In genomic region chr12:54352891-54353874, GRCh38 we compare ENCODE assay signal across 9 cellular contexts. TPM values are rescaled to one million over a fixed set of nuclear protein-coding genes. Genes with fewer than 3 reads are reported as not detected.
DNase-seq lines count a peak whose midpoint lies in the region; ATAC-seq, FAIRE-seq and TF ChIP-seq lines count a peak whose summit lies in the region.
"Had no signal": no experiment of that assay in that cellular context is flagged by ENCODE, and none has a peak within 500 bp of the region (broad histone marks: within the 10 kb centered on the region; RNA-seq: fewer than 3 reads in every experiment).

No MANE protein-coding gene starts in this region.

- peak overlapping the region; percentile 67 for H3K4me3 Mint-ChIP-seq in activated T-cell treated with anti-CD3 and anti-CD28 coated beads, Interleukin-2, amount 50 U/mL, for 4 hours
- H3K4me3 Mint-ChIP-seq: B cell had no signal

- peak; percentile 10 to 69 (median 54) for TF ChIP-seq POLR2A in body of pancreas (IDR thresholded peaks at IDR 0.05)
- no peak for TF ChIP-seq POLR2A in H54 (IDR thresholded peaks at IDR 0.05; ENCODE audit: low read depth, low read length)

- H3K27me3 Mint-ChIP-seq in activated T-cell treated with anti-CD3 and anti-CD28 coated beads, Interleukin-2, amount 50 U/mL, for 4 hours (ENCODE audit: low read depth), result no peaks in the 10 kb centered on the region
- H3K27me3 Mint-ChIP-seq: B cell had no signal

- peaks cover 72% of the 10 kb centered on the region for H3K4me1 ChIP-seq in body of pancreas
- H3K4me1 ChIP-seq in lung (ENCODE audit: control insufficient read depth in 2 of 2, insufficient read depth in 2 of 2, low read length in 2 of 2), result peaks cover 4 to 9% of the 10 kb centered on the region in 2 donors
- no peaks in the 10 kb centered on the region for H3K4me1 ChIP-seq in urinary bladder (ENCODE audit: insufficient read depth)

- no peaks in the 10 kb centered on the region for H3K9me3 ChIP-seq in body of pancreas
- H3K9me3 ChIP-seq in lung (ENCODE audit: control insufficient read depth in 2 of 2, insufficient read depth in 1 of 2, low read length in 1 of 2), result no peaks in the 10 kb centered on the region

- TF ChIP-seq CTCF in body of pancreas (IDR thresholded peaks at IDR 0.05) (no peak), lung (IDR thresholded peaks at IDR 0.05; ENCODE audit: control extremely low read depth, extremely low read depth) (no peak)

- peaks cover 18% of the 10 kb centered on the region for H3K4me1 Mint-ChIP-seq in activated T-cell treated with anti-CD3 and anti-CD28 coated beads, Interleukin-2, amount 50 U/mL, for 4 hours (ENCODE audit: low read depth)

- peak overlapping the region; percentile 69 to 86 (median 81) for H3K27ac ChIP-seq in body of pancreas
- H3K27ac ChIP-seq in lung (ENCODE audit: low read depth in 1 of 2, low read length in 1 of 2), result peak overlapping the region; percentile 27 to 46
- H3K27ac ChIP-seq in urinary bladder (ENCODE audit: low read depth), result peak overlapping the region; percentile 12

- no peak overlapping the region for H3K4me3 ChIP-seq in body of pancreas
- H3K4me3 ChIP-seq in lung, result no peak overlapping the region
- no peak overlapping the region for H3K4me3 ChIP-seq in urinary bladder (ENCODE audit: low read depth, low read length)

- ATAC-seq in activated T-cell treated with anti-CD3 and anti-CD28 coated beads, Interleukin-2, amount 50 U/mL, for 4 hours, result no peak
- ATAC-seq in body of pancreas (peak; percentile 86), lung (ENCODE audit: insufficient read depth, low FRiP score) (no peak), HG03097 (IDR thresholded peaks at IDR 0.05; ENCODE audit: low FRiP score, unreplicated experiment) (no peak), GM18870 (IDR thresholded peaks at IDR 0.05; ENCODE audit: unreplicated experiment) (no peak)

- intact Hi-C loops in body of pancreas (cut with DNase I), result no loop called here

- H3K27me3 ChIP-seq in body of pancreas (no peaks in the 10 kb centered on the region), lung (ENCODE audit: control insufficient read depth, insufficient read depth) (no peaks in the 10 kb centered on the region)

- FAIRE-seq in H54 (lab: Jason Lieb, UNC), result no peak

- H3K36me3 ChIP-seq in body of pancreas (replicated peaks in 1 of 2; ENCODE audit: insufficient read depth in 1 of 2, low read depth in 2 of 2) (peaks cover 0 to 23% of the 10 kb centered on the region in 2 donors), lung (ENCODE audit: control insufficient read depth in 2 of 2, insufficient read depth in 2 of 2, low read length in 2 of 2) (peaks cover 23 to 26% of the 10 kb centered on the region in 2 donors), urinary bladder (ENCODE audit: insufficient read depth) (peaks cover 2% of the 10 kb centered on the region)

- H3K9me3 Mint-ChIP-seq in activated T-cell treated with anti-CD3 and anti-CD28 coated beads, Interleukin-2, amount 50 U/mL, for 4 hours, result no peaks in the 10 kb centered on the region

- no peak for DNase-seq in activated T-cell treated with anti-CD3 and anti-CD28 coated beads, Interleukin-2, amount 50 U/mL, for 4 hours
- no peak for DNase-seq in activated T-cell treated with anti-CD3 and anti-CD28 coated beads, Interleukin-2, amount 50 U/mL, for 48 hours
- DNase-seq in body of pancreas (peak; percentile 69 to 86 (median 78)), lung (ENCODE audit: low spot score) (no peak), H54 (ENCODE audit: insufficient read length, low spot score) (no peak)

- H3K36me3 Mint-ChIP-seq in activated T-cell treated with anti-CD3 and anti-CD28 coated beads, Interleukin-2, amount 50 U/mL, for 4 hours (ENCODE audit: insufficient read depth), result peaks cover 29% of the 10 kb centered on the region

- 8 to 13% methylated on average over 1 of the region's 1 CpG for WGBS in body of pancreas, 2 donors
- WGBS in lung, 2 donors, result 45 to 49% methylated on average over 1 of the region's 1 CpG
- WGBS in urinary bladder, result 30% methylated on average over 1 of the region's 1 CpG

RNA-seq across cellular contexts. Expression of gene GPR84, which starts 11.1 kb away (rescaled TPM):
- under 1 TPM in 2 of 3 donors, not detected in 1; 0.13 to 0.49 TPM for total RNA-seq in activated T-cell treated with anti-CD3 and anti-CD28 coated beads, Interleukin-2, amount 50 U/mL, for 4 hours
- total RNA-seq in body of pancreas (not detected), lung (1 to 10 TPM; 1.5 to 2.6 TPM), urinary bladder (0.26 TPM)
- polyA plus RNA-seq in lung (10 to 100 TPM in 1 of 2 donors, under 1 TPM in 1; 0.73 to 76.1 TPM), urinary bladder (0.96 TPM)
- total RNA-seq: B cell had no signal

RNA-seq across cellular contexts. Expression of gene COPZ1, which starts 28.3 kb away (rescaled TPM):
- 100 to 1,000 TPM in 2 of 3 donors, 10 to 100 TPM in 1; 97.5 to 113 (median 109) TPM for total RNA-seq in activated T-cell treated with anti-CD3 and anti-CD28 coated beads, Interleukin-2, amount 50 U/mL, for 4 hours
- total RNA-seq in body of pancreas (10 to 100 TPM; 34.3 to 71.3 TPM), lung (100 to 1,000 TPM; 127 to 163 TPM), urinary bladder (113 TPM)
- polyA plus RNA-seq in lung (100 to 1,000 TPM in 1 of 2 donors, 10 to 100 TPM in 1; 98.8 to 145 TPM), urinary bladder (86.3 TPM)

RNA-seq across cellular contexts. Expression of gene ZNF385A, which starts 31.4 kb away (rescaled TPM):
- 1 to 10 TPM in 1 of 3 donors, under 1 TPM in 2; 0.48 to 1.1 (median 0.55) TPM for total RNA-seq in activated T-cell treated with anti-CD3 and anti-CD28 coated beads, Interleukin-2, amount 50 U/mL, for 4 hours
- 1 to 10 TPM; 3.1 to 7.3 TPM for total RNA-seq in body of pancreas
- 10 to 100 TPM in 1 of 2 donors, 1 to 10 TPM in 1; 7.6 to 26.1 TPM for total RNA-seq in lung
- polyA plus RNA-seq in lung, result 10 to 100 TPM; 15.3 to 17.9 TPM
- 5.0 TPM for total RNA-seq in urinary bladder
- 26.3 TPM for polyA plus RNA-seq in urinary bladder

RNA-seq across cellular contexts. Expression of gene NFE2, which starts 52.4 kb away (rescaled TPM):
- total RNA-seq in activated T-cell treated with anti-CD3 and anti-CD28 coated beads, Interleukin-2, amount 50 U/mL, for 4 hours, result under 1 TPM; 0.26 to 0.40 (median 0.27) TPM
- under 1 TPM in 1 of 2 donors, not detected in 1; 0.26 TPM for total RNA-seq in body of pancreas
- total RNA-seq in lung, result 1 to 10 TPM; 6.9 to 7.9 TPM
- polyA plus RNA-seq in lung, result 10 to 100 TPM in 1 of 2 donors, 1 to 10 TPM in 1; 3.5 to 38.5 TPM
- total RNA-seq in urinary bladder, result 0.63 TPM
- polyA plus RNA-seq in urinary bladder, result 0.34 TPM
- total RNA-seq: B cell had no signal

Comparison
In these comparisons a context has a peak if more than half of its experiments do, and no peak if none do; other contexts are left out.
1. DNase-seq: peak in body of pancreas (4 of 4); none in activated T-cell treated with anti-CD3 and anti-CD28 coated beads, Interleukin-2, amount 50 U/mL, for 4 hours (single experiment), activated T-cell treated with anti-CD3 and anti-CD28 coated beads, Interleukin-2, amount 50 U/mL, for 48 hours (0 of 2), lung (single experiment) and H54 (single experiment).
2. H3K27ac ChIP-seq: peak in every context shown above with its lines; median percentile 81 in body of pancreas; 36 in lung; 12 in urinary bladder.